In genomic region chr18:56789004-56789888, GRCh38 we compare ENCODE assay signal across 9 cellular contexts.
A peak's percentile ranks its signal among the peaks of the same experiment; 100 is the strongest.
DNase-seq lines count a peak whose midpoint lies in the region; TF ChIP-seq lines count a peak whose summit lies in the region.
"Had no signal": no experiment of that assay in that cellular context is flagged by ENCODE, and none has a peak within 500 bp of the region (broad histone marks: within the 10 kb centered on the region; RNA-seq: fewer than 3 reads in every experiment).

No MANE protein-coding gene starts in this region.

- POLR2A ChIA-PET in A673 (lab: Charles Lee; ENCODE audit: low non-redundant PET): no interaction called here

- H3K79me2 ChIP-seq in mammary epithelial cell (ENCODE audit: insufficient read depth, low read length): no peaks in the 10 kb centered on the region

- H3K27me3 Mint-ChIP-seq in nephron (ENCODE audit: low read depth): no peaks in the 10 kb centered on the region

- in situ Hi-C loops in mammary epithelial cell (cut with MboI; ENCODE audit: low sequenced_read_pairs in 2 of 2): loop anchor here in 1 of 2 donors (25.0 kb wide), 1 partner anchor 773 kb away; no protein-coding TSS in a partner anchor

- H3K4me3 ChIP-seq in A673 (ENCODE audit: low read depth, low read length, poor library complexity, severe bottlenecking) (no peak overlapping the region), mammary epithelial cell (replicated peaks in 1 of 3; ENCODE audit: insufficient read depth in 1 of 3, low read depth in 2 of 3, low read length in 3 of 3) (no peak overlapping the region), esophagus squamous epithelium (no peak overlapping the region)
- H3K4me3 ChIP-seq: thoracic aorta had no signal

- H4K20me1 ChIP-seq in mammary epithelial cell (ENCODE audit: insufficient read depth, low read length): no peaks in the 10 kb centered on the region

- H3K36me3 ChIP-seq in A673 (ENCODE audit: insufficient read depth, low read length, poor library complexity, severe bottlenecking): no peaks in the 10 kb centered on the region
- H3K36me3 ChIP-seq in mammary epithelial cell (ENCODE audit: insufficient read depth, low read length): no peaks in the 10 kb centered on the region
- H3K36me3 ChIP-seq in esophagus squamous epithelium: peaks cover 0 to 24% (median 0%) of the 10 kb centered on the region in 3 donors

- TF ChIP-seq POLR2A in esophagus squamous epithelium (IDR thresholded peaks at IDR 0.05): no peak

- no peaks in the 10 kb centered on the region for H3K9me3 Mint-ChIP-seq in nephron

- WGBS in mammary epithelial cell (ENCODE audit: low coverage, missing lambda C conversion rate): 94% methylated on average over 9 of the region's 9 CpGs
- 83 to 92% methylated on average over 9 of the region's 9 CpGs for WGBS in esophagus squamous epithelium, 2 donors

- no peak overlapping the region for H3K27ac ChIP-seq in A673 (ENCODE audit: low read depth, low read length, poor library complexity, severe bottlenecking)
- no peak overlapping the region for H3K27ac ChIP-seq in mammary epithelial cell (ENCODE audit: insufficient read depth, low read depth, low read length)
- H3K27ac ChIP-seq in esophagus squamous epithelium: no peak overlapping the region
- H3K27ac ChIP-seq: thoracic aorta had no signal

- H3K4me1 ChIP-seq in A673 (ENCODE audit: insufficient read depth, low read length, poor library complexity, severe bottlenecking) (no peaks in the 10 kb centered on the region), mammary epithelial cell (ENCODE audit: insufficient read depth, low read length) (no peaks in the 10 kb centered on the region), esophagus squamous epithelium (no peaks in the 10 kb centered on the region)

- no peak overlapping the region for H3K27ac Mint-ChIP-seq in nephron

- no peak overlapping the region for H3K4me3 Mint-ChIP-seq in nephron

- H3K27me3 ChIP-seq in A673 (replicated peaks; ENCODE audit: insufficient read depth, low read depth, low read length, poor library complexity): no peaks in the 10 kb centered on the region
- H3K27me3 ChIP-seq in mammary epithelial cell (ENCODE audit: insufficient read depth, low read length): no peaks in the 10 kb centered on the region
- H3K27me3 ChIP-seq in esophagus squamous epithelium: no peaks in the 10 kb centered on the region

- DNase-seq in A673 (ENCODE audit: low spot score) (peak; percentile 53), NCI-H146 treated with DMSO at 0.1 percent for 48 hours (lab: John Stamatoyannopoulos, UW; ENCODE audit: unreplicated experiment) (peak; percentile 17), mammary epithelial cell (peak; percentile 14), esophagus squamous epithelium (lab: John Stamatoyannopoulos, UW) (no peak), NCI-H1930 (lab: John Stamatoyannopoulos, UW) (no peak), SHP77 treated with DMSO at 0.1 percent for 48 hours (lab: John Stamatoyannopoulos, UW) (no peak)

- TF ChIP-seq CTCF in A673 (conservative IDR thresholded peaks at IDR 0.05; ENCODE audit: low read depth, low read length) (peak; percentile 75), GM12874 (IDR thresholded peaks at IDR 0.05; ENCODE audit: insufficient read depth, low read depth, low read length) (peak; percentile 69), mammary epithelial cell (conservative IDR thresholded peaks at IDR 0.05 in 1 of 2, IDR thresholded peaks at IDR 0.05 in 1 of 2; ENCODE audit: extremely low read depth in 1 of 2, insufficient read depth in 1 of 2, low read depth in 1 of 2, low read length in 2 of 2) (peak; percentile 65 to 72), nephron (IDR thresholded peaks at IDR 0.05; ENCODE audit: unreplicated experiment in 3 of 3) (peak; percentile 25 to 41 (median 32)), esophagus squamous epithelium (IDR thresholded peaks at IDR 0.05) (peak in 1 of 6 experiments; percentile 44)

- dilution Hi-C loops in mammary epithelial cell (cut with HindIII; ENCODE audit: low sequenced_read_pairs): no loop called here

- no peak overlapping the region for H3K4me2 ChIP-seq in mammary epithelial cell (ENCODE audit: insufficient read depth, low read depth, low read length)

- BruUV-seq in A673 (replicated peaks; lab: Mats Ljungman, UMichigan) (no TSS peak), mammary epithelial cell (replicated peaks; lab: Mats Ljungman, UMichigan) (no TSS peak)

- no peak overlapping the region for H3K9ac ChIP-seq in mammary epithelial cell (ENCODE audit: insufficient read depth, low read length)

- CTCF ChIA-PET in A673 (lab: Charles Lee) (no interaction called here), mammary epithelial cell (lab: Charles Lee; ENCODE audit: low non-redundant PET) (no interaction called here)

- intact Hi-C loops in A673 (cut with micrococcal nuclease; ENCODE audit: unreplicated experiment): loop anchor here (10.0 kb wide), 1 partner anchor 646 kb away; the partner anchor contains the start of gene ONECUT2
- intact Hi-C loops in mammary epithelial cell (cut with micrococcal nuclease): loop anchor here (1.0 to 5.0 kb wide), 2 partner anchors 657 to 773 kb away; no protein-coding TSS in a partner anchor
- intact Hi-C loops in esophagus squamous epithelium (cut with DNase I): no loop called here

- no peaks in the 10 kb centered on the region for H3K9me3 ChIP-seq in A673 (ENCODE audit: low read depth, low read length, poor library complexity, severe bottlenecking)
- no peaks in the 10 kb centered on the region for H3K9me3 ChIP-seq in mammary epithelial cell (replicated peaks; ENCODE audit: insufficient read depth, low read length)
- H3K9me3 ChIP-seq in esophagus squamous epithelium: no peaks in the 10 kb centered on the region
- H3K9me3 ChIP-seq: thoracic aorta had no signal

- H3K36me3 Mint-ChIP-seq in nephron (ENCODE audit: low read depth): no peaks in the 10 kb centered on the region

- H3K4me1 Mint-ChIP-seq in nephron: no peaks in the 10 kb centered on the region

- no peak overlapping the region for H2AFZ ChIP-seq in mammary epithelial cell (ENCODE audit: low read depth, low read length)

Comparison
In these comparisons a context has a peak if more than half of its experiments do, and no peak if none do; other contexts are left out.
1. DNase-seq: peak in A673 (single experiment), NCI-H146 treated with DMSO at 0.1 percent for 48 hours (single experiment) and mammary epithelial cell (single experiment); none in esophagus squamous epithelium (single experiment), NCI-H1930 (0 of 2) and SHP77 treated with DMSO at 0.1 percent for 48 hours (single experiment).